In the genomic region with DNA sequence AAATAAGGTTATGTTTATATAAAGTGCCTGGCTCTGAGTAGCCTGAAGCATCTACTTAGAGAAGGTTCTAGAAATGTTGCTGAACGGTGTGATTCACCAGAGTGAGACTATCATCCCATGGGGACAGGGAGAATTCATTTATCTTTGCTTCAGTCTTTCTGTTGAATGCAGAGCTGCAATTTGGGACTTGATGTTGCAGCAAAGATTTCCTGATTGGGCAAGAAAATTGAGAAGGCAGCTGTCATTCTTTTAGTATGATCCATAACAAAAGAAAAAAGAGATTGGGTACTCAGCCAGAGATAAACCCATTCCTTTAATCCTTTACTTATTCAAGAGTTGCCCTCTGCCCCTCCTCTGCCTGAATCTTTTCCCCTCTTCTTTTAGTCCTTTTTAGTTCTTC, we compare ENCODE assay signal across 24 cellular contexts.
DNase-seq lines count a peak whose midpoint lies in the region; ATAC-seq and TF ChIP-seq lines count a peak whose summit lies in the region.
"Had no signal": no experiment of that assay in that cellular context is flagged by ENCODE, and none has a peak within 500 bp of the region (broad histone marks: within the 10 kb centered on the region; RNA-seq: fewer than 3 reads in every experiment).

No MANE protein-coding gene starts in this region.

- CTCF ChIA-PET in A673 (lab: Charles Lee), result interaction anchor here (0.7 kb wide), 1 partner anchor 138 kb away, joined by 8 read pairs; no protein-coding TSS in a partner anchor
- CTCF ChIA-PET in CD4-positive, alpha-beta memory T cell (lab: Charles Lee; ENCODE audit: partially characterized antibody), result no interaction called here
- CTCF ChIA-PET in CD8-positive, alpha-beta memory T cell (lab: Charles Lee), result no interaction called here

- no peak overlapping the region for H2AFZ ChIP-seq in neural progenitor cell (replicated peaks)

- H3K79me2 ChIP-seq in neural progenitor cell (ENCODE audit: low read depth), result no peaks in the 10 kb centered on the region

- peak overlapping the region; percentile 48 for H3K27ac Mint-ChIP-seq in neural progenitor cell
- H3K27ac Mint-ChIP-seq in CD4-positive, alpha-beta memory T cell, result no peak overlapping the region
- no peak overlapping the region for H3K27ac Mint-ChIP-seq in CD8-positive, alpha-beta memory T cell
- H3K27ac Mint-ChIP-seq: CD4-positive, alpha-beta T cell; HFFc6 had no signal

- peak; percentile 48 for DNase-seq in A673 (ENCODE audit: low spot score)
- peak; percentile 41 for DNase-seq in HS-5 (ENCODE audit: low read depth)
- peak; percentile 19 for DNase-seq in dedifferentiated amniotic fluid mesenchymal stem cell (ENCODE audit: extremely low spot score)
- DNase-seq in neural progenitor cell (ENCODE audit: low spot score), result peak; percentile 7
- no peak for DNase-seq in coronary artery (ENCODE audit: low spot score)
- no peak for DNase-seq in CD4-positive, alpha-beta memory T cell
- no peak for DNase-seq in CD8-positive, alpha-beta memory T cell
- DNase-seq: Calu3; CD4-positive, alpha-beta T cell; H7; HFFc6; KBM-7; NCI-H1417; NCI-H187; NCI-H2107; NCI-H2227 treated with DMSO at 0.1 percent for 48 hours; NCI-H524; NCI-H82; PC-3; RPMI8226; SHP77 treated with DMSO at 0.1 percent for 48 hours had no signal

- no TSS peak for BruUV-seq in A673 (replicated peaks; lab: Mats Ljungman, UMichigan)

- intact Hi-C loops in A673 (cut with micrococcal nuclease; ENCODE audit: unreplicated experiment), result no loop called here
- intact Hi-C loops in CD4-positive, alpha-beta memory T cell (cut with micrococcal nuclease), result no loop called here

- H3F3A ChIP-seq in neural progenitor cell (ENCODE audit: low read depth), result peaks cover 4% of the 10 kb centered on the region

- H3K9me3 ChIP-seq in A673 (ENCODE audit: low read depth, low read length, poor library complexity, severe bottlenecking) (no peaks in the 10 kb centered on the region), neural progenitor cell (ENCODE audit: low read depth) (no peaks in the 10 kb centered on the region)
- H3K9me3 ChIP-seq in CD4-positive, alpha-beta memory T cell (ENCODE audit: control insufficient read depth in 1 of 2, low read length in 2 of 2), result no peaks in the 10 kb centered on the region
- H3K9me3 ChIP-seq in CD8-positive, alpha-beta memory T cell (ENCODE audit: low read length), result no peaks in the 10 kb centered on the region

- H3K27ac ChIP-seq in A673 (ENCODE audit: low read depth, low read length, poor library complexity, severe bottlenecking), result peak overlapping the region; percentile 56
- no peak overlapping the region for H3K27ac ChIP-seq in neural progenitor cell
- H3K27ac ChIP-seq in coronary artery, result no peak overlapping the region
- no peak overlapping the region for H3K27ac ChIP-seq in CD4-positive, alpha-beta memory T cell (ENCODE audit: low read depth, low read length)
- no peak overlapping the region for H3K27ac ChIP-seq in CD8-positive, alpha-beta memory T cell (ENCODE audit: low read depth, low read length)
- H3K27ac ChIP-seq: 22Rv1 had no signal

- H3K36me3 Mint-ChIP-seq in neural progenitor cell, result peaks cover 7% of the 10 kb centered on the region
- no peaks in the 10 kb centered on the region for H3K36me3 Mint-ChIP-seq in CD4-positive, alpha-beta memory T cell
- no peaks in the 10 kb centered on the region for H3K36me3 Mint-ChIP-seq in CD8-positive, alpha-beta memory T cell

- H3K27me3 ChIP-seq in A673 (replicated peaks; ENCODE audit: insufficient read depth, low read depth, low read length, poor library complexity) (no peaks in the 10 kb centered on the region), neural progenitor cell (no peaks in the 10 kb centered on the region)
- H3K27me3 ChIP-seq in CD4-positive, alpha-beta memory T cell (ENCODE audit: insufficient read depth, low read length), result no peaks in the 10 kb centered on the region
- H3K27me3 ChIP-seq in CD8-positive, alpha-beta memory T cell (ENCODE audit: insufficient read depth, low read length, poor library complexity, severe bottlenecking), result no peaks in the 10 kb centered on the region

- H4K20me1 ChIP-seq in neural progenitor cell (ENCODE audit: low read depth), result no peaks in the 10 kb centered on the region

- H3K4me1 ChIP-seq in A673 (ENCODE audit: insufficient read depth, low read length, poor library complexity, severe bottlenecking) (peaks cover 36% of the 10 kb centered on the region), neural progenitor cell (peaks cover 7% of the 10 kb centered on the region)
- no peaks in the 10 kb centered on the region for H3K4me1 ChIP-seq in CD4-positive, alpha-beta memory T cell (ENCODE audit: insufficient read depth, low read length)
- no peaks in the 10 kb centered on the region for H3K4me1 ChIP-seq in CD8-positive, alpha-beta memory T cell (ENCODE audit: insufficient read depth, low read length)

- TF ChIP-seq CTCF in A673 (conservative IDR thresholded peaks at IDR 0.05; ENCODE audit: low read depth, low read length) (no peak), neural progenitor cell (IDR thresholded peaks at IDR 0.05) (no peak), coronary artery (IDR thresholded peaks at IDR 0.05) (no peak)

- POLR2A ChIA-PET in A673 (lab: Charles Lee; ENCODE audit: low non-redundant PET), result no interaction called here
- POLR2A ChIA-PET in CD4-positive, alpha-beta memory T cell (lab: Charles Lee; ENCODE audit: partially characterized antibody), result no interaction called here
- POLR2A ChIA-PET in CD8-positive, alpha-beta memory T cell (lab: Charles Lee), result no interaction called here

- no peak overlapping the region for H3K9ac ChIP-seq in neural progenitor cell

- no peaks in the 10 kb centered on the region for H3K27me3 Mint-ChIP-seq in neural progenitor cell (ENCODE audit: insufficient read depth, low read depth)
- peaks cover 0 to 2% of the 10 kb centered on the region in 2 donors for H3K27me3 Mint-ChIP-seq in CD4-positive, alpha-beta memory T cell
- H3K27me3 Mint-ChIP-seq in CD8-positive, alpha-beta memory T cell, result no peaks in the 10 kb centered on the region
- H3K27me3 Mint-ChIP-seq: CD4-positive, alpha-beta T cell had no signal

- H3K9me3 Mint-ChIP-seq in neural progenitor cell, result no peaks in the 10 kb centered on the region
- no peaks in the 10 kb centered on the region for H3K9me3 Mint-ChIP-seq in CD4-positive, alpha-beta memory T cell
- H3K9me3 Mint-ChIP-seq in CD8-positive, alpha-beta memory T cell, result peaks cover 0 to 6% (median 2%) of the 10 kb centered on the region in 5 donors
- H3K9me3 Mint-ChIP-seq: CD4-positive, alpha-beta T cell; HFFc6 had no signal

- ATAC-seq in GM21737 (IDR thresholded peaks at IDR 0.05; ENCODE audit: unreplicated experiment), result no peak
- ATAC-seq: HepG2, PC-3 had no signal

- H3K36me3 ChIP-seq in A673 (ENCODE audit: insufficient read depth, low read length, poor library complexity, severe bottlenecking) (no peaks in the 10 kb centered on the region), neural progenitor cell (no peaks in the 10 kb centered on the region)
- no peaks in the 10 kb centered on the region for H3K36me3 ChIP-seq in CD4-positive, alpha-beta memory T cell (ENCODE audit: insufficient read depth, low read length)
- no peaks in the 10 kb centered on the region for H3K36me3 ChIP-seq in CD8-positive, alpha-beta memory T cell (ENCODE audit: insufficient read depth, low read length)

- peaks cover 25% of the 10 kb centered on the region for H3K4me1 Mint-ChIP-seq in neural progenitor cell
- no peaks in the 10 kb centered on the region for H3K4me1 Mint-ChIP-seq in CD4-positive, alpha-beta memory T cell
- no peaks in the 10 kb centered on the region for H3K4me1 Mint-ChIP-seq in CD8-positive, alpha-beta memory T cell

- H3K4me3 ChIP-seq in A673 (ENCODE audit: low read depth, low read length, poor library complexity, severe bottlenecking), result no peak overlapping the region
- H3K4me3 ChIP-seq in neural progenitor cell, result no peak overlapping the region
- H3K4me3 ChIP-seq in coronary artery, result no peak overlapping the region
- no peak overlapping the region for H3K4me3 ChIP-seq in CD4-positive, alpha-beta memory T cell (ENCODE audit: low read length in 2 of 2)
- H3K4me3 ChIP-seq in CD8-positive, alpha-beta memory T cell (ENCODE audit: low read length), result no peak overlapping the region

- H3K4me3 Mint-ChIP-seq in neural progenitor cell, result no peak overlapping the region
- H3K4me3 Mint-ChIP-seq in CD4-positive, alpha-beta memory T cell, result no peak overlapping the region
- no peak overlapping the region for H3K4me3 Mint-ChIP-seq in CD8-positive, alpha-beta memory T cell
- H3K4me3 Mint-ChIP-seq: CD4-positive, alpha-beta T cell; HFFc6 had no signal

- peak overlapping the region; percentile 68 for H3K4me2 ChIP-seq in neural progenitor cell

Comparison
In these comparisons a context has a peak if more than half of its experiments do, and no peak if none do; other contexts are left out.
1. DNase-seq: peak in A673 (single experiment), HS-5 (single experiment), dedifferentiated amniotic fluid mesenchymal stem cell (single experiment) and neural progenitor cell (single experiment); none in coronary artery (single experiment), CD4-positive, alpha-beta memory T cell (0 of 5) and CD8-positive, alpha-beta memory T cell (0 of 5).